ENCODE assay signal across 1 cellular context in the genomic region with DNA sequence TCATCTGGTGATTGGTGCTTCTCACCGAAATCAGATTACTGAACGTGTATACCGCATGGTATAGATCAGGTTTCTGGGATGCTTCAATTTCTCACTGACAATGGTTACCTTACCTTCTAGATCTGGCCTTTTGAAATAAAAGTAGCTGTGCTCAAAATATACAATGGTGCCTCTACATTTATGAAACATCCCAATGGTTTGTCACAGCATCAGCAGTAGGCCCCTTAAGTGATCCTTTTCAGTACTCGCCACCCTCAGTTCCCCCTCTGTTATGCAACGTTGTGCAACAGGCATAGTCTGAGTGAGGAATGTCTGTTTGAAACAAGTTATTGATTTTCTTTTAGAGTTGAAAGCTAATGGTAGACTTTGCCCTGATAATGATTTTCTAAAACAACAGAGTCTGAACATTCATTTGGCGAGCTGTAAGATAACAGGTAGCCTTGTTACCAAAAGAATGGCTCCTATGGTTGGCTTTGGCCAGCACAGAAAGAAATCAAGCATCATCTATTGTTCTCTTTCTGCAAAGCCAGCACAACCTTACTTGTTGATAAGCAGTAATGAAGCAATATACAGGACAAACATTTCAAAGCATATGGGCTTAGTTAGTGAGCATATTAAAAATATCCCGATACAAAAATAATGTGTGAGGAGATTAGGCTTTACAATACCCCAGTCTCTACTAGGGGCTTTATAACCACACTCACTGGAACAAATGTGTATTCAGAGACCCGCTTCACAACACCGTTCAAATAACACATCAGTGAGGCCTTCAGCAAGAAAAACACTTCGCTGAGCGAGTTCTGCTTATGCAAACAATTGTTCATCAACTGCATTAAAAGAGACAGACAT.
TF ChIP-seq lines count a peak whose summit lies in the region.

No MANE protein-coding gene starts in this region.

TF ChIP-seq in WTC11, 78 proteins besides CTCF, POLR2A, EP300 and RAD21 (continued from another document):
- TF ChIP-seq, protein P1, sequence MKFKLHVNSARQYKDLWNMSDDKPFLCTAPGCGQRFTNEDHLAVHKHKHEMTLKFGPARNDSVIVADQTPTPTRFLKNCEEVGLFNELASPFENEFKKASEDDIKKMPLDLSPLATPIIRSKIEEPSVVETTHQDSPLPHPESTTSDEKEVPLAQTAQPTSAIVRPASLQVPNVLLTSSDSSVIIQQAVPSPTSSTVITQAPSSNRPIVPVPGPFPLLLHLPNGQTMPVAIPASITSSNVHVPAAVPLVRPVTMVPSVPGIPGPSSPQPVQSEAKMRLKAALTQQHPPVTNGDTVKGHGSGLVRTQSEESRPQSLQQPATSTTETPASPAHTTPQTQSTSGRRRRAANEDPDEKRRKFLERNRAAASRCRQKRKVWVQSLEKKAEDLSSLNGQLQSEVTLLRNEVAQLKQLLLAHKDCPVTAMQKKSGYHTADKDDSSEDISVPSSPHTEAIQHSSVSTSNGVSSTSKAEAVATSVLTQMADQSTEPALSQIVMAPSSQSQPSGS (CRISPR knock-in tag; IDR thresholded peaks at IDR 0.05; ENCODE audit: borderline replicate concordance, low read depth) = no peak
TF ChIP-seq in WTC11: peak in this region for 1.
